ENCODE assay signal across 8 cellular contexts in the genomic region with DNA sequence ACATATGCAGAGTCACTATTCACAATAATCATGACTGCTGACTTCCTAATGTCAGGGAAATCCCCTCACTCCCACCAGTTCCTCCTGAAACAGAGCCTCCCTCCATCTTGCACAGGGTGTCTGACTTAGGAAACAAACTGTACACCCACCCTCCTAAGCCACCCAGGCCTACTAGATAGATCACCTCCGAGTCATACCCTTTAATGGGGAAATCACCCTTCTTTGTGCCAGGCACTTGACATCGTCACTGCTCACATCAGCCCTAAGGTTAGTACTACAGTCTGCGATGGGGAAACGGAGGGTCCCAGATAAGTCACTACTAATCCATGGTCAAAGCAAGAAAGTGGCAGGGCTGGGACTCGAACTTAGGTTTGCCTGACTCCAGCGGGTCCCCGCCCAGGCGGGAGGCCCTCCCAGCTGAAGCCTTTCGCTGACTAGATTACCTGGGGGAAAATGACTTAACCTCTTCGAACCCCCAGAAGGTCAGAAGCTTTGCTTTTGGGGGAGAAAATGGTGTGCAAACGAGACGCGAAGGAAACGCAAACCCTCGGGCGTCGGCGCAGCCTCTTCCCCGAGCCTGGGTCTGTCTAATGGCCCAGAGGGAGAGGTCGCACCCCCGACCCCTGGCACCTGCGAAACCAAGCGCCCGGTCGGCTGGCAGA. TPM values are rescaled to one million over a fixed set of nuclear protein-coding genes. Genes with fewer than 3 reads are reported as not detected.
DNase-seq lines count a peak whose midpoint lies in the region; ATAC-seq, FAIRE-seq and TF ChIP-seq lines count a peak whose summit lies in the region.

No MANE protein-coding gene starts in this region.

- no peak for FAIRE-seq in frontal cortex (lab: Jason Lieb, UNC)

- peak; percentile 29 for ATAC-seq in HG02642 (IDR thresholded peaks at IDR 0.05; ENCODE audit: poor library complexity, unreplicated experiment)

- peaks cover 5% of the 10 kb centered on the region for H3K9me3 Mint-ChIP-seq in activated T-helper 2 cell treated with anti-CD3 and anti-CD28 coated beads, Interferon-gamma antibody, Interleukin-2, Interleukin-4, amounts not matched to agents 10 μg/mL and 5 μg/mL and 100 μg/mL, durations not matched to agents 14 hours and 24 hours and 36 hours

- intact Hi-C loops in activated T-helper 2 cell treated with anti-CD3 and anti-CD28 coated beads, Interferon-gamma antibody, Interleukin-2, Interleukin-4, amounts not matched to agents 10 μg/mL and 5 μg/mL and 100 μg/mL, durations not matched to agents 14 hours and 24 hours and 36 hours (cut with micrococcal nuclease): loop anchor here (1.0 to 5.0 kb wide), 7 partner anchors 24 to 171 kb away; a partner anchor contains a TSS

- peak overlapping the region; percentile 99 for H3K27ac Mint-ChIP-seq in activated T-helper 2 cell treated with anti-CD3 and anti-CD28 coated beads, Interferon-gamma antibody, Interleukin-2, Interleukin-4, amounts not matched to agents 10 μg/mL and 5 μg/mL and 100 μg/mL, durations not matched to agents 14 hours and 24 hours and 36 hours

- peak overlapping the region; percentile 76 for H3K4me3 Mint-ChIP-seq in activated T-helper 2 cell treated with anti-CD3 and anti-CD28 coated beads, Interferon-gamma antibody, Interleukin-2, Interleukin-4, amounts not matched to agents 10 μg/mL and 5 μg/mL and 100 μg/mL, durations not matched to agents 14 hours and 24 hours and 36 hours (ENCODE audit: low read depth)

- no peak for TF ChIP-seq CTCF in GM10266 (IDR thresholded peaks at IDR 0.05; ENCODE audit: control insufficient read depth, insufficient read depth, low read depth, missing control alignments)

- peak; percentile 85 for DNase-seq in GM10266 (ENCODE audit: extremely low spot score)
- DNase-seq in OCI-M1 (lab: John Stamatoyannopoulos, UW): peak; percentile 82
- DNase-seq in activated T-helper 2 cell treated with anti-CD3 and anti-CD28 coated beads, Interferon-gamma antibody, Interleukin-2, Interleukin-4, amounts not matched to agents 10 μg/mL and 5 μg/mL and 100 μg/mL, durations not matched to agents 14 hours and 24 hours and 36 hours (ENCODE audit: low spot score): peak; percentile 63
- peak; percentile 19 to 34 for DNase-seq in frontal cortex (ENCODE audit: low spot score in 2 of 2)
- peak; percentile 91 for DNase-seq in retina
- DNase-seq in Ammon's horn (ENCODE audit: low spot score): no peak
- no peak for DNase-seq in DMS 273 treated with DMSO at 0.1 percent for 48 hours (lab: John Stamatoyannopoulos, UW)

- peaks cover 16% of the 10 kb centered on the region for H3K36me3 Mint-ChIP-seq in activated T-helper 2 cell treated with anti-CD3 and anti-CD28 coated beads, Interferon-gamma antibody, Interleukin-2, Interleukin-4, amounts not matched to agents 10 μg/mL and 5 μg/mL and 100 μg/mL, durations not matched to agents 14 hours and 24 hours and 36 hours (ENCODE audit: low read depth)

- peaks cover 49% of the 10 kb centered on the region for H3K4me1 Mint-ChIP-seq in activated T-helper 2 cell treated with anti-CD3 and anti-CD28 coated beads, Interferon-gamma antibody, Interleukin-2, Interleukin-4, amounts not matched to agents 10 μg/mL and 5 μg/mL and 100 μg/mL, durations not matched to agents 14 hours and 24 hours and 36 hours (ENCODE audit: low read depth)

- no peaks in the 10 kb centered on the region for H3K27me3 Mint-ChIP-seq in activated T-helper 2 cell treated with anti-CD3 and anti-CD28 coated beads, Interferon-gamma antibody, Interleukin-2, Interleukin-4, amounts not matched to agents 10 μg/mL and 5 μg/mL and 100 μg/mL, durations not matched to agents 14 hours and 24 hours and 36 hours (ENCODE audit: low read depth)

RNA-seq across cellular contexts. Expression of a gene that starts 3.4 kb away (rescaled TPM):
- total RNA-seq in activated T-helper 2 cell treated with anti-CD3 and anti-CD28 coated beads, Interferon-gamma antibody, Interleukin-2, Interleukin-4, amounts not matched to agents 10 μg/mL and 5 μg/mL and 100 μg/mL, durations not matched to agents 14 hours and 24 hours and 36 hours: 211 and 213 TPM in 2 replicates
- total RNA-seq in frontal cortex: 16.3 TPM

RNA-seq across cellular contexts. Expression of a gene that starts 26.9 kb away (rescaled TPM):
- 34.9 TPM in 2 replicates for total RNA-seq in activated T-helper 2 cell treated with anti-CD3 and anti-CD28 coated beads, Interferon-gamma antibody, Interleukin-2, Interleukin-4, amounts not matched to agents 10 μg/mL and 5 μg/mL and 100 μg/mL, durations not matched to agents 14 hours and 24 hours and 36 hours
- total RNA-seq in frontal cortex: 0.82 TPM

RNA-seq across cellular contexts. Expression of a gene that starts 28.5 kb away (rescaled TPM):
- 32.2 and 37.0 TPM in 2 replicates for total RNA-seq in activated T-helper 2 cell treated with anti-CD3 and anti-CD28 coated beads, Interferon-gamma antibody, Interleukin-2, Interleukin-4, amounts not matched to agents 10 μg/mL and 5 μg/mL and 100 μg/mL, durations not matched to agents 14 hours and 24 hours and 36 hours
- 0.82 TPM for total RNA-seq in frontal cortex

RNA-seq across cellular contexts. Expression of a gene that starts 46.5 kb away (rescaled TPM):
- total RNA-seq in activated T-helper 2 cell treated with anti-CD3 and anti-CD28 coated beads, Interferon-gamma antibody, Interleukin-2, Interleukin-4, amounts not matched to agents 10 μg/mL and 5 μg/mL and 100 μg/mL, durations not matched to agents 14 hours and 24 hours and 36 hours: 5.8 and 7.4 TPM in 2 replicates
- total RNA-seq in frontal cortex: 8.2 TPM

RNA-seq across cellular contexts. Expression of a gene that starts 50.9 kb away (rescaled TPM):
- total RNA-seq in activated T-helper 2 cell treated with anti-CD3 and anti-CD28 coated beads, Interferon-gamma antibody, Interleukin-2, Interleukin-4, amounts not matched to agents 10 μg/mL and 5 μg/mL and 100 μg/mL, durations not matched to agents 14 hours and 24 hours and 36 hours: 337 and 342 TPM in 2 replicates
- 196 TPM for total RNA-seq in frontal cortex

Comparison
In these comparisons a context has a peak if more than half of its experiments do, and no peak if none do; other contexts are left out.
1. DNase-seq: peak in GM10266 (single experiment), OCI-M1 (single experiment), activated T-helper 2 cell treated with anti-CD3 and anti-CD28 coated beads, Interferon-gamma antibody, Interleukin-2, Interleukin-4, amounts not matched to agents 10 μg/mL and 5 μg/mL and 100 μg/mL, durations not matched to agents 14 hours and 24 hours and 36 hours (single experiment), frontal cortex (2 of 2) and retina (single experiment); none in Ammon's horn (single experiment) and DMS 273 treated with DMSO at 0.1 percent for 48 hours (single experiment).
2. RNA of a gene that starts 3.4 kb away (total RNA-seq): 211 to 213 TPM in activated T-helper 2 cell treated with anti-CD3 and anti-CD28 coated beads, Interferon-gamma antibody, Interleukin-2, Interleukin-4, amounts not matched to agents 10 μg/mL and 5 μg/mL and 100 μg/mL, durations not matched to agents 14 hours and 24 hours and 36 hours; 16.3 TPM in frontal cortex (single experiment); every median in the first group is over 10 times any median in the second.
3. RNA of a gene that starts 26.9 kb away (total RNA-seq): 34.9 TPM in activated T-helper 2 cell treated with anti-CD3 and anti-CD28 coated beads, Interferon-gamma antibody, Interleukin-2, Interleukin-4, amounts not matched to agents 10 μg/mL and 5 μg/mL and 100 μg/mL, durations not matched to agents 14 hours and 24 hours and 36 hours; 0.82 TPM in frontal cortex (single experiment); every median in the first group is over 10 times any median in the second.
4. RNA of a gene that starts 28.5 kb away (total RNA-seq): 32.2 to 37.0 TPM in activated T-helper 2 cell treated with anti-CD3 and anti-CD28 coated beads, Interferon-gamma antibody, Interleukin-2, Interleukin-4, amounts not matched to agents 10 μg/mL and 5 μg/mL and 100 μg/mL, durations not matched to agents 14 hours and 24 hours and 36 hours; 0.82 TPM in frontal cortex (single experiment); every median in the first group is over 10 times any median in the second.